11 cellular contexts compared by ENCODE assay signal in the genomic region with DNA sequence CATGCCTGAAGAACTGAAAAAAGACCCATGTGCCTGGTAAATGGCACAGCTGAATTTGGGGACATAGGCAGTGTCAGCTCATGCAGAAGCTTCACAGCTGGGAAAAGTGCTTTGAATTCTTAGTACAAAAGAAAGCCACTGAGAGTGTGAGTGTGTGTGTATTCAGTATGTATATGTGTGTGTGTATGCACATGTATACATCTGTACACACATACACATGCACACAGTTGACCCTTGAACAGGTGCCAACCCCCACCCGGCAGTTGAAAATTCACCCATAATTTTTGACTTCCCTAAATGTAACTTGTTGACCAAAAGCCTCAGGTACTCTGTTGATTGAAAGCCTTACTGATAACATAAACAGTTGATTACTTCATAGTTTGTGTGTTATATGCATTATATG. TPM values are rescaled to one million over a fixed set of nuclear protein-coding genes. Genes with fewer than 3 reads are reported as not detected.
DNase-seq lines count a peak whose midpoint lies in the region; ATAC-seq, FAIRE-seq and TF ChIP-seq lines count a peak whose summit lies in the region.
"Had no signal": no experiment of that assay in that cellular context is flagged by ENCODE, and none has a peak within 500 bp of the region (broad histone marks: within the 10 kb centered on the region; RNA-seq: fewer than 3 reads in every experiment).

No MANE protein-coding gene starts in this region.

- no peak overlapping the region for H3K4me3 ChIP-seq in muscle layer of duodenum (ENCODE audit: low read depth in 1 of 2, low read length in 2 of 2)
- H3K4me3 ChIP-seq: hepatocyte had no signal

- H3K4me1 ChIP-seq in muscle layer of duodenum (ENCODE audit: control insufficient read depth in 1 of 2, insufficient read depth in 2 of 2, low read length in 2 of 2) = no peaks in the 10 kb centered on the region

- DNase-seq in CD14-positive monocyte (ENCODE audit: low spot score) = no peak
- no peak for DNase-seq in GM18507 (ENCODE audit: extremely low spot score, insufficient read length, low read depth)
- no peak for DNase-seq in activated B cell treated with CpG ODN at 0.5 μM for 24 hours
- no peak for DNase-seq in cerebellar nuclear complex (lab: John Stamatoyannopoulos, UW)
- DNase-seq in GM10248 (ENCODE audit: extremely low spot score) = no peak
- no peak for DNase-seq in SK-N-DZ (ENCODE audit: low spot score)
- no peak for DNase-seq in NCI-H1436 treated with DMSO at 0.1 percent for 48 hours (lab: John Stamatoyannopoulos, UW)

- H3K27ac Mint-ChIP-seq in CD14-positive monocyte (peak overlapping the region; percentile 89 to 98 (median 97)), activated B cell treated with CpG ODN at 0.5 μM for 24 hours (peak overlapping the region; percentile 97)
- H3K27ac Mint-ChIP-seq: nephron had no signal

- peak overlapping the region in 1 of 2 donors; percentile 69 for H3K4me3 Mint-ChIP-seq in CD14-positive monocyte
- peak overlapping the region; percentile 84 for H3K4me3 Mint-ChIP-seq in activated B cell treated with CpG ODN at 0.5 μM for 24 hours
- H3K4me3 Mint-ChIP-seq: nephron had no signal

- no peaks in the 10 kb centered on the region for H3K36me3 Mint-ChIP-seq in CD14-positive monocyte
- no peaks in the 10 kb centered on the region for H3K36me3 Mint-ChIP-seq in activated B cell treated with CpG ODN at 0.5 μM for 24 hours (ENCODE audit: low read depth)

- no peaks in the 10 kb centered on the region for H3K36me3 ChIP-seq in muscle layer of duodenum (ENCODE audit: control insufficient read depth in 1 of 2, insufficient read depth in 2 of 2, low read length in 2 of 2)

- POLR2A ChIA-PET in activated B cell treated with CpG ODN at 0.5 μM for 24 hours (lab: Charles Lee) (interaction anchor here (0.7 to 8.3 kb wide), 15 partner anchors 15 to 467 kb away, joined by 3 to 177 read pairs (median 11); a partner anchor contains a TSS), GM10248 (lab: Yijun Ruan, JAX) (interaction anchor here (1.7 to 4.0 kb wide), 2 partner anchors 14 to 44 kb away, joined by 6 to 16 read pairs; no protein-coding TSS in a partner anchor)

- peaks cover 41% of the 10 kb centered on the region for H3K4me1 Mint-ChIP-seq in CD14-positive monocyte
- H3K4me1 Mint-ChIP-seq in activated B cell treated with CpG ODN at 0.5 μM for 24 hours = peaks cover 66% of the 10 kb centered on the region

- H3K9me3 Mint-ChIP-seq in CD14-positive monocyte = peaks cover 0 to 9% (median 0%) of the 10 kb centered on the region in 7 donors
- H3K9me3 Mint-ChIP-seq in activated B cell treated with CpG ODN at 0.5 μM for 24 hours = no peaks in the 10 kb centered on the region
- H3K9me3 Mint-ChIP-seq: nephron had no signal

- no peak for ATAC-seq in activated B cell treated with CpG ODN at 0.5 μM for 24 hours (ENCODE audit: low read depth)

- H3K9me3 ChIP-seq in muscle layer of duodenum (ENCODE audit: control insufficient read depth in 1 of 2, low read length in 2 of 2) = no peaks in the 10 kb centered on the region

- intact Hi-C loops in CD14-positive monocyte (cut with micrococcal nuclease) = loop anchor here in 1 of 2 donors (10.0 kb wide), 3 partner anchors 78 to 378 kb away; a partner anchor contains a TSS
- intact Hi-C loops in activated B cell treated with CpG ODN at 0.5 μM for 24 hours (cut with micrococcal nuclease) = loop anchor here (5.0 to 10.0 kb wide), 2 partner anchors 868 to 945 kb away; no protein-coding TSS in a partner anchor

- H3K27ac ChIP-seq in muscle layer of duodenum (ENCODE audit: low read length) = peak overlapping the region; percentile 84
- H3K27ac ChIP-seq: hepatocyte had no signal

- H3K27me3 Mint-ChIP-seq in CD14-positive monocyte (ENCODE audit: low read depth in 3 of 3) (peaks cover 1 to 3% (median 3%) of the 10 kb centered on the region in 3 donors), activated B cell treated with CpG ODN at 0.5 μM for 24 hours (no peaks in the 10 kb centered on the region)

- FAIRE-seq in GM18507 (lab: Jason Lieb, UNC) = peak; percentile 80
- FAIRE-seq: G401.6 had no signal

- TF ChIP-seq CTCF in CD14-positive monocyte (IDR thresholded peaks at IDR 0.05) (no peak), activated B cell treated with CpG ODN at 0.5 μM for 24 hours (IDR thresholded peaks at IDR 0.05) (no peak), GM10248 (IDR thresholded peaks at IDR 0.05; ENCODE audit: control extremely low read depth, extremely low read depth, low read depth, missing control alignments) (no peak)

- no peaks in the 10 kb centered on the region for H3K27me3 ChIP-seq in muscle layer of duodenum (ENCODE audit: low read depth, low read length)
- H3K27me3 ChIP-seq: hepatocyte had no signal

- CTCF ChIA-PET in activated B cell treated with CpG ODN at 0.5 μM for 24 hours (lab: Charles Lee) (interaction anchor here (7.5 kb wide), 1 partner anchor 15 kb away, joined by 119 read pairs; no protein-coding TSS in a partner anchor), GM10248 (lab: Yijun Ruan, JAX) (interaction anchor here (1.1 to 9.5 kb wide), 6 partner anchors 8 to 42 kb away, joined by 3 to 168 read pairs (median 42); no protein-coding TSS in a partner anchor)

RNA-seq across cellular contexts. Expression of a gene that starts 49.5 kb away (rescaled TPM):
- polyA plus RNA-seq in CD14-positive monocyte = under 1 TPM in 1 of 2 donors, not detected in 1; 0.05 TPM
- not detected in 2 replicates for total RNA-seq in activated B cell treated with CpG ODN at 0.5 μM for 24 hours
- not detected in 2 replicates for polyA plus RNA-seq in SK-N-DZ (2014; cell fraction: cytosol; rRNA removed)
- not detected in 2 replicates for polyA plus RNA-seq in SK-N-DZ (2014; cell fraction: nucleus; rRNA removed)
- polyA plus RNA-seq: hepatocyte had no signal
